Comparison of ENCODE assay signal across 19 cellular contexts in genomic region chr14:104423715-104424405, GRCh38.
A peak's percentile ranks its signal among the peaks of the same experiment; 100 is the strongest.
DNase-seq lines count a peak whose midpoint lies in the region; TF ChIP-seq lines count a peak whose summit lies in the region.
"Had no signal": no experiment of that assay in that cellular context is flagged by ENCODE, and none has a peak within 500 bp of the region (broad histone marks: within the 10 kb centered on the region; RNA-seq: fewer than 3 reads in every experiment).

No MANE protein-coding gene starts in this region.

- H3K4me3 ChIP-seq in H7 (ENCODE audit: insufficient read depth, low read depth, low read length): no peak overlapping the region
- no peak overlapping the region for H3K4me3 ChIP-seq in esophagus muscularis mucosa
- H3K4me3 ChIP-seq in thyroid gland (replicated peaks in 1 of 3): no peak overlapping the region
- no peak overlapping the region for H3K4me3 ChIP-seq in brain microvascular endothelial cell (ENCODE audit: low read depth, low read length)
- H3K4me3 ChIP-seq: HAP-1, neural progenitor cell, SJCRH30, transverse colon had no signal

- no peak overlapping the region for H3K27ac ChIP-seq in esophagus muscularis mucosa (replicated peaks in 1 of 4)
- H3K27ac ChIP-seq in thyroid gland: no peak overlapping the region
- no peak overlapping the region for H3K27ac ChIP-seq in brain microvascular endothelial cell
- H3K27ac ChIP-seq: HL-60, neural progenitor cell, SJCRH30, transverse colon had no signal

- H3K36me3 ChIP-seq in H7 (replicated peaks; ENCODE audit: control insufficient read depth, insufficient read depth, low read length) (no peaks in the 10 kb centered on the region), esophagus muscularis mucosa (no peaks in the 10 kb centered on the region), thyroid gland (no peaks in the 10 kb centered on the region), brain microvascular endothelial cell (replicated peaks) (no peaks in the 10 kb centered on the region)
- H3K36me3 ChIP-seq: HAP-1, neural progenitor cell, SJCRH30, transverse colon had no signal

- TF ChIP-seq POLR2A in esophagus muscularis mucosa (IDR thresholded peaks at IDR 0.05; ENCODE audit: low read depth) (no peak), thyroid gland (IDR thresholded peaks at IDR 0.05) (no peak)

- peaks cover 0 to 8% (median 3%) of the 10 kb centered on the region in 4 donors for H3K4me1 ChIP-seq in esophagus muscularis mucosa
- peaks cover 0 to 11% of the 10 kb centered on the region in 2 donors for H3K4me1 ChIP-seq in thyroid gland
- H3K4me1 ChIP-seq: HAP-1 had no signal

- no peak for TF ChIP-seq EP300 in esophagus muscularis mucosa (IDR thresholded peaks at IDR 0.05)

- intact Hi-C loops in esophagus muscularis mucosa (cut with DNase I) (no loop called here), thyroid gland (cut with DNase I) (no loop called here)

- DNase-seq in activated CD8-positive, alpha-beta memory T cell treated with anti-CD3 and anti-CD28 coated beads for 24 hours: peak; percentile 44
- DNase-seq in activated CD8-positive, alpha-beta memory T cell treated with anti-CD3 and anti-CD28 coated beads, Interleukin-2, amount 50 U/mL, for 48 hours: no peak
- DNase-seq in H7 (peak; percentile 45), esophagus muscularis mucosa (ENCODE audit: extremely low spot score) (peak; percentile 90), thyroid gland (peak; percentile 32 to 38), dedifferentiated amniotic fluid mesenchymal stem cell (ENCODE audit: extremely low spot score) (no peak), brain microvascular endothelial cell (no peak), NCI-H2227 treated with DMSO at 0.1 percent for 48 hours (lab: John Stamatoyannopoulos, UW) (no peak)
- DNase-seq: activated B cell treated with CpG ODN at 0.5 μM for 24 hours; activated naive CD4-positive, alpha-beta T cell treated with Interleukin-2 at 50 U/mL for 16 hours; kidney glomerular epithelial cell; OCI-M1; stimulated activated CD4-positive, alpha-beta T cell treated with anti-CD3 and anti-CD28 coated beads, Interleukin-15, amount 100 ng/mL, for 24 hours; stimulated activated naive CD4-positive, alpha-beta T cell; transverse colon had no signal

- H3K9me3 ChIP-seq in esophagus muscularis mucosa: no peaks in the 10 kb centered on the region
- no peaks in the 10 kb centered on the region for H3K9me3 ChIP-seq in thyroid gland
- H3K9me3 ChIP-seq: HAP-1, SJCRH30, transverse colon had no signal

- TF ChIP-seq CTCF in esophagus muscularis mucosa (IDR thresholded peaks at IDR 0.05): no peak
- TF ChIP-seq CTCF in thyroid gland (IDR thresholded peaks at IDR 0.05): no peak
- no peak for TF ChIP-seq CTCF in brain microvascular endothelial cell (IDR thresholded peaks at IDR 0.05; ENCODE audit: low read depth, low read length, missing control alignments)

- WGBS in esophagus muscularis mucosa: 78% methylated on average over 16 of the region's 16 CpGs
- WGBS in thyroid gland, 2 donors: 47 to 49% methylated on average over 14 to 16 of the region's 16 CpGs

- H3K27me3 ChIP-seq in H7 (ENCODE audit: control insufficient read depth, insufficient read depth, low read length) (no peaks in the 10 kb centered on the region), esophagus muscularis mucosa (peaks cover 0 to 49% (median 0%) of the 10 kb centered on the region in 4 donors), thyroid gland (no peaks in the 10 kb centered on the region), brain microvascular endothelial cell (replicated peaks) (no peaks in the 10 kb centered on the region)
- H3K27me3 ChIP-seq: neural progenitor cell, SJCRH30, transverse colon had no signal

- in situ Hi-C loops in brain microvascular endothelial cell (cut with HindIII; ENCODE audit: low pct_ligation_motif_present, low sequenced_read_pairs): no loop called here

Comparison
In these comparisons a context has a peak if more than half of its experiments do, and no peak if none do; other contexts are left out.
1. DNase-seq: peak in activated CD8-positive, alpha-beta memory T cell treated with anti-CD3 and anti-CD28 coated beads for 24 hours (single experiment), H7 (single experiment), esophagus muscularis mucosa (single experiment) and thyroid gland (2 of 2); none in activated CD8-positive, alpha-beta memory T cell treated with anti-CD3 and anti-CD28 coated beads, Interleukin-2, amount 50 U/mL, for 48 hours (single experiment), dedifferentiated amniotic fluid mesenchymal stem cell (single experiment), brain microvascular endothelial cell (single experiment) and NCI-H2227 treated with DMSO at 0.1 percent for 48 hours (single experiment).